In the genomic region with DNA sequence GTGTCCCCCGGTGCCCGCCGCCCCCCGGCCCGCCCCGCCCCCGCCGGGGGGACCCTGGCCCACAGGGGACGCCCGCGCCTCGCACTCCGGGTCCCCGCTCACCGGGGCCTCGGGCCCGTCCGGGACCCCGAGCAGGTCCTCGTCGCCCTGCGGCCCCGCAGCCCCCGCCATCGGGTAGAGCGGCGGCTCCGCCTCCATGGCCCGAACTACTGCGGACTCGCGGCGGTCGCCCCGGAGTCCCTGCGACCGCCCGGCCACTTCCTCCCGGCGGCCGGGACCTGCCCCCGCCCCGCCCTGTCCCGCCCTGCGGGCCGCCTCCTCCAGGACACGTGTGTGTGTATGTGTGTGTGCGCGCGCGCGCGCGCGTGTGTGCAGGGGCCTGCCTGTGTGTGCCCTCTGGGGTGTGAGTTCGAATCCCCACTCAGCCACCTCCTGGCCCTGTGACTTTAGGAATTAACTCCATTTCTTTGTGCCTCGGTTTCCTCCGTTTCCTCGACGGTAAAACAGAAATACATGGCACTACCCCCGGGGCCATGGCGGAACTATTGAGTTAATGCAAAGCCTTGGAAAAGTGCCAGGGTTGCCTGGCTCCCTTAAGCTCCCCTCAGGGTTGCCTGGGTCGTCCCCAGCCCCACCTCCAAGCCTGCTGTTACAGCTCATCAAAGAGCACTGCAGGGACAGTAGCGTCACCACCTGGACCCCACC, we compare ENCODE assay signal across 1 cellular context.
TF ChIP-seq lines count a peak whose summit lies in the region.

A gene with protein sequence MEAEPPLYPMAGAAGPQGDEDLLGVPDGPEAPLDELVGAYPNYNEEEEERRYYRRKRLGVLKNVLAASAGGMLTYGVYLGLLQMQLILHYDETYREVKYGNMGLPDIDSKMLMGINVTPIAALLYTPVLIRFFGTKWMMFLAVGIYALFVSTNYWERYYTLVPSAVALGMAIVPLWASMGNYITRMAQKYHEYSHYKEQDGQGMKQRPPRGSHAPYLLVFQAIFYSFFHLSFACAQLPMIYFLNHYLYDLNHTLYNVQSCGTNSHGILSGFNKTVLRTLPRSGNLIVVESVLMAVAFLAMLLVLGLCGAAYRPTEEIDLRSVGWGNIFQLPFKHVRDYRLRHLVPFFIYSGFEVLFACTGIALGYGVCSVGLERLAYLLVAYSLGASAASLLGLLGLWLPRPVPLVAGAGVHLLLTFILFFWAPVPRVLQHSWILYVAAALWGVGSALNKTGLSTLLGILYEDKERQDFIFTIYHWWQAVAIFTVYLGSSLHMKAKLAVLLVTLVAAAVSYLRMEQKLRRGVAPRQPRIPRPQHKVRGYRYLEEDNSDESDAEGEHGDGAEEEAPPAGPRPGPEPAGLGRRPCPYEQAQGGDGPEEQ (minus strand): TSS at position 252 of the 705 bp plus-strand sequence. CDS start 54 bp downstream, at position 198.

TF ChIP-seq in SK-N-SH, 30 proteins besides CTCF, POLR2A, EP300 and RAD21 (continued from another document):
- TF ChIP-seq, protein P1, sequence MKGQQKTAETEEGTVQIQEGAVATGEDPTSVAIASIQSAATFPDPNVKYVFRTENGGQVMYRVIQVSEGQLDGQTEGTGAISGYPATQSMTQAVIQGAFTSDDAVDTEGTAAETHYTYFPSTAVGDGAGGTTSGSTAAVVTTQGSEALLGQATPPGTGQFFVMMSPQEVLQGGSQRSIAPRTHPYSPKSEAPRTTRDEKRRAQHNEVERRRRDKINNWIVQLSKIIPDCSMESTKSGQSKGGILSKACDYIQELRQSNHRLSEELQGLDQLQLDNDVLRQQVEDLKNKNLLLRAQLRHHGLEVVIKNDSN (IDR thresholded peaks at IDR 0.05; ENCODE audit: borderline replicate concordance, low read depth) = peak; percentile 62; the same call in 1 of the 2 replicates
- TF ChIP-seq FOXM1 (IDR thresholded peaks at IDR 0.05; ENCODE audit: low read depth) (no peak), MAX (IDR thresholded peaks at IDR 0.05; ENCODE audit: low read depth) (peak; percentile 59), MXI1 (IDR thresholded peaks at IDR 0.05; ENCODE audit: low read depth, low read length) (peak; percentile 89)
TF ChIP-seq in SK-N-SH: peak in this region for 7.
